1 cellular context compared by ENCODE assay signal in genomic region chr6:45591816-45592359, GRCh38.
TF ChIP-seq lines count a peak whose summit lies in the region.

No MANE protein-coding gene starts in this region.

TF ChIP-seq in HEK293, 187 proteins besides CTCF, POLR2A, EP300 and RAD21 (continued from another document):
- no peak for TF ChIP-seq BCL6B (tag by site-specific recombination; IDR thresholded peaks at IDR 0.05)
TF ChIP-seq in HEK293: peak in this region for 3.
